9 cellular contexts compared by ENCODE assay signal in genomic region chr7:103949374-103949773, GRCh38. TPM values are rescaled to one million over a fixed set of nuclear protein-coding genes. Genes with fewer than 3 reads are reported as not detected.
"Had no signal": no experiment of that assay in that cellular context is flagged by ENCODE, and none has a peak within 500 bp of the region (broad histone marks: within the 10 kb centered on the region; RNA-seq: fewer than 3 reads in every experiment).

No MANE protein-coding gene starts in this region.

- H2AFZ ChIP-seq: GM23248 had no signal

- H3K36me3 Mint-ChIP-seq: IgD-negative memory B cell had no signal

- H3K4me3 ChIP-seq: GM23248 had no signal

- H3K27ac Mint-ChIP-seq: H9, IgD-negative memory B cell had no signal

- H3K4me3 Mint-ChIP-seq: H9 had no signal

- H3K27ac ChIP-seq: GM23248, KMS-11 had no signal

- H3K9ac ChIP-seq: GM23248, KMS-11 had no signal

- FAIRE-seq: H54, HTR-8/SVneo had no signal

- H3K4me2 ChIP-seq: KMS-11 had no signal

- H3K27me3 Mint-ChIP-seq: IgD-negative memory B cell had no signal

- DNase-seq: GM23248, GOT3, H9, HCEC 1CT had no signal

- H3K9me3 Mint-ChIP-seq: IgD-negative memory B cell had no signal

- H3K4me1 Mint-ChIP-seq: IgD-negative memory B cell had no signal

RNA-seq across cellular contexts. Expression of gene RELN, which starts 40.1 kb away (rescaled TPM):
- total RNA-seq: HT-29 had no signal
- polyA plus RNA-seq: IgD-negative memory B cell had no signal
